12 cellular contexts compared by ENCODE assay signal in genomic region chr17:45090711-45091110, GRCh38. TPM values are rescaled to one million over a fixed set of nuclear protein-coding genes. Genes with fewer than 3 reads are reported as not detected.
A peak's percentile ranks its signal among the peaks of the same experiment; 100 is the strongest.
DNase-seq lines count a peak whose midpoint lies in the region; ATAC-seq, FAIRE-seq and TF ChIP-seq lines count a peak whose summit lies in the region.
"Had no signal": no experiment of that assay in that cellular context is flagged by ENCODE, and none has a peak within 500 bp of the region (broad histone marks: within the 10 kb centered on the region; RNA-seq: fewer than 3 reads in every experiment).

No MANE protein-coding gene starts in this region.

- no peak overlapping the region for H2BK15ac ChIP-seq in H1 (ENCODE audit: low read length)

- H3K56ac ChIP-seq in H1 (replicated peaks; ENCODE audit: insufficient read length, low read depth, low read length): no peak overlapping the region

- TF ChIP-seq RAD21 in A549 (conservative IDR thresholded peaks at IDR 0.05 in 1 of 2, IDR thresholded peaks at IDR 0.05 in 1 of 2) (no peak), H1 (IDR thresholded peaks at IDR 0.05 in 1 of 2, conservative IDR thresholded peaks at IDR 0.05 in 1 of 2; ENCODE audit: low read depth in 2 of 2, low read length in 2 of 2) (no peak)

- H3K4me2 ChIP-seq in A549: peak overlapping the region; percentile 1; the same call in 1 of the 3 replicates
- H3K4me2 ChIP-seq in H1 (ENCODE audit: insufficient read depth in 1 of 2, low read depth in 2 of 2, low read length in 2 of 2): no peak overlapping the region
- H3K4me2 ChIP-seq: hepatocyte had no signal

- no peaks in the 10 kb centered on the region for H3K4me1 Mint-ChIP-seq in nephron progenitor cell
- H3K4me1 Mint-ChIP-seq: stimulated activated naive CD8-positive, alpha-beta T cell treated with anti-CD3 and anti-CD28 coated beads, Interleukin-15, amount 100 ng/mL, for 72 hours had no signal

- DNase-seq in A549 (ENCODE audit: low read depth in 1 of 2, low spot score in 1 of 2): peak in 1 of 2 experiments; percentile 42
- no peak for DNase-seq in H1 (ENCODE audit: low read depth in 1 of 2, low spot score in 2 of 2)
- no peak for DNase-seq in nephron progenitor cell
- no peak for DNase-seq in GF-D8 (lab: John Stamatoyannopoulos, UW)
- no peak for DNase-seq in 8988T
- no peak for DNase-seq in OCI-M1 (lab: John Stamatoyannopoulos, UW)
- DNase-seq in A172 (ENCODE audit: low spot score): no peak
- DNase-seq: central memory CD4-positive, alpha-beta T cell; SJCRH30; stimulated activated naive CD8-positive, alpha-beta T cell treated with anti-CD3 and anti-CD28 coated beads, Interleukin-15, amount 100 ng/mL, for 72 hours had no signal

- no peak overlapping the region for H3K4ac ChIP-seq in H1 (replicated peaks; ENCODE audit: insufficient read length, low read depth, low read length)

- no peak for TF ChIP-seq CTCF in A549 (IDR thresholded peaks at IDR 0.05)
- TF ChIP-seq CTCF in H1 (IDR thresholded peaks at IDR 0.05; ENCODE audit: control extremely low read depth in 1 of 3, insufficient read depth in 1 of 3, low read depth in 1 of 3, low read length in 3 of 3): no peak
- no peak for TF ChIP-seq CTCF in nephron progenitor cell (IDR thresholded peaks at IDR 0.05)

- no peak overlapping the region for H2AFZ ChIP-seq in H1 (ENCODE audit: low read length)
- H2AFZ ChIP-seq: hepatocyte had no signal

- TF ChIP-seq POLR2A in A549 (IDR thresholded peaks at IDR 0.05; ENCODE audit: low read length) (no peak), H1 (IDR thresholded peaks at IDR 0.05; ENCODE audit: control extremely low read depth in 1 of 2, low read depth in 2 of 2, low read length in 2 of 2) (no peak)

- H3K14ac ChIP-seq in H1 (ENCODE audit: insufficient read length): no peak overlapping the region

- H4K20me1 ChIP-seq in H1 (replicated peaks in 1 of 2; ENCODE audit: control insufficient read depth in 1 of 2, insufficient read depth in 2 of 2, low read length in 2 of 2): peaks cover 0 to 15% of the 10 kb centered on the region in 2 experiments

- H3K36me3 ChIP-seq in HUES6 (ENCODE audit: control insufficient read depth, insufficient read depth, low read length): peaks cover 89% of the 10 kb centered on the region
- H3K36me3 ChIP-seq in H1 (ENCODE audit: control insufficient read depth in 2 of 4, insufficient read depth in 4 of 4, low read length in 3 of 4): peaks cover 21 to 66% (median 53%) of the 10 kb centered on the region in 4 experiments

- H2BK120ac ChIP-seq in H1 (replicated peaks; ENCODE audit: low read depth, low read length): no peak overlapping the region

- no peaks in the 10 kb centered on the region for H3K9me3 Mint-ChIP-seq in nephron progenitor cell
- H3K9me3 Mint-ChIP-seq: stimulated activated naive CD8-positive, alpha-beta T cell treated with anti-CD3 and anti-CD28 coated beads, Interleukin-15, amount 100 ng/mL, for 72 hours had no signal

- H3K27me3 ChIP-seq in HUES6 (ENCODE audit: control insufficient read depth, insufficient read depth, low read length) (no peaks in the 10 kb centered on the region), H1 (replicated peaks in 1 of 4; ENCODE audit: control insufficient read depth in 3 of 4, extremely low read depth in 1 of 4, insufficient read depth in 3 of 4, low read length in 3 of 4) (no peaks in the 10 kb centered on the region)
- H3K27me3 ChIP-seq: hepatocyte, SJCRH30 had no signal

- H3K18ac ChIP-seq in H1 (ENCODE audit: extremely low read depth, low read length): no peak overlapping the region

- no peak overlapping the region for H2BK5ac ChIP-seq in H1 (ENCODE audit: low read depth, low read length)

- peak overlapping the region; percentile 70 for H3K27ac Mint-ChIP-seq in nephron progenitor cell

- H2AK5ac ChIP-seq in H1 (ENCODE audit: low read depth, low read length): no peak overlapping the region

- H3K27ac ChIP-seq in A549: peak overlapping the region; percentile 22 to 91; a peak in 5 of 6 replicates
- no peak overlapping the region for H3K27ac ChIP-seq in HUES6 (ENCODE audit: low read depth, low read length)
- no peak overlapping the region for H3K27ac ChIP-seq in H1 (ENCODE audit: low read depth, low read length)
- H3K27ac ChIP-seq: SJCRH30 had no signal

- H3K23ac ChIP-seq in H1 (ENCODE audit: insufficient read length): no peak overlapping the region

- H3K4me3 Mint-ChIP-seq in nephron progenitor cell: no peak overlapping the region
- H3K4me3 Mint-ChIP-seq: stimulated activated naive CD8-positive, alpha-beta T cell treated with anti-CD3 and anti-CD28 coated beads, Interleukin-15, amount 100 ng/mL, for 72 hours had no signal

- peaks cover 69% of the 10 kb centered on the region for H3K36me3 Mint-ChIP-seq in nephron progenitor cell (ENCODE audit: low read depth)

- no peaks in the 10 kb centered on the region for H3K9me3 ChIP-seq in A549
- no peaks in the 10 kb centered on the region for H3K9me3 ChIP-seq in HUES6 (ENCODE audit: control insufficient read depth, insufficient read depth, low read depth, low read length)
- no peaks in the 10 kb centered on the region for H3K9me3 ChIP-seq in H1 (ENCODE audit: insufficient read depth in 2 of 2, low read depth in 1 of 2, low read length in 1 of 2)
- H3K9me3 ChIP-seq: SJCRH30 had no signal

- H3K79me2 ChIP-seq in H1 (ENCODE audit: control insufficient read depth in 1 of 2, insufficient read depth in 2 of 2, low read length in 2 of 2): no peaks in the 10 kb centered on the region

- H3K23me2 ChIP-seq in H1 (ENCODE audit: low read depth, low read length): no peaks in the 10 kb centered on the region; the same call in 1 of the 2 replicates

- H3K9ac ChIP-seq in HUES6 (ENCODE audit: low read length): peak overlapping the region; percentile 21
- H3K9ac ChIP-seq in H1 (replicated peaks in 1 of 4; ENCODE audit: extremely low read depth in 1 of 4, low read depth in 3 of 4, low read length in 3 of 4): no peak overlapping the region

- 31% methylated on average over 3 of the region's 3 CpGs for WGBS in A549 (ENCODE audit: missing lambda C conversion rate)
- WGBS in H1 (ENCODE audit: extremely low coverage in 1 of 2, insufficient coverage in 1 of 2, insufficient read length in 1 of 2, insufficient replicate concordance in 2 of 2, low coverage in 1 of 2, low lambda C conversion rate in 2 of 2, missing lambda C conversion rate in 1 of 2), 2 experiments: 74% methylated on average over 3 of the region's 3 CpGs; no CpG with 5 or more reads in 1 of the 2 experiments

- peaks cover 2% of the 10 kb centered on the region for H3K27me3 Mint-ChIP-seq in nephron progenitor cell (ENCODE audit: low read depth, poor library complexity)
- H3K27me3 Mint-ChIP-seq: stimulated activated naive CD8-positive, alpha-beta T cell treated with anti-CD3 and anti-CD28 coated beads, Interleukin-15, amount 100 ng/mL, for 72 hours had no signal

- H3K4me1 ChIP-seq in A549 (peaks cover 45% of the 10 kb centered on the region), HUES6 (ENCODE audit: control insufficient read depth, insufficient read depth, low read length) (peaks cover 14% of the 10 kb centered on the region), H1 (replicated peaks in 1 of 4; ENCODE audit: control insufficient read depth in 3 of 4, insufficient read depth in 4 of 4, low read length in 3 of 4) (peaks cover 0 to 7% (median 0%) of the 10 kb centered on the region in 4 experiments; a peak in 3 of 7 replicates)

- no peak overlapping the region for H2BK20ac ChIP-seq in H1 (ENCODE audit: low read length)

- ATAC-seq in A549: no peak; a peak in 1 of 6 replicates
- ATAC-seq: stimulated activated naive CD8-positive, alpha-beta T cell treated with anti-CD3 and anti-CD28 coated beads, Interleukin-15, amount 100 ng/mL, for 72 hours had no signal

- H2BK12ac ChIP-seq in H1 (ENCODE audit: low read depth, low read length): no peak overlapping the region; the same call in 1 of the 2 replicates

- H4K8ac ChIP-seq in H1 (ENCODE audit: extremely low read depth, insufficient read depth, low read length): no peak overlapping the region

- TF ChIP-seq EP300 in A549 (IDR thresholded peaks at IDR 0.05): no peak
- no peak for TF ChIP-seq EP300 in H1 (IDR thresholded peaks at IDR 0.05; ENCODE audit: borderline replicate concordance in 1 of 2, low read depth in 2 of 2, low read length in 2 of 2)

- H3K4me3 ChIP-seq in A549: no peak overlapping the region
- no peak overlapping the region for H3K4me3 ChIP-seq in HUES6 (ENCODE audit: low read depth, low read length)
- H3K4me3 ChIP-seq in H1 (ENCODE audit: extremely low read depth in 1 of 4, insufficient read depth in 2 of 4, low read depth in 3 of 4, low read length in 4 of 4): no peak overlapping the region
- H3K4me3 ChIP-seq: hepatocyte, SJCRH30 had no signal

- no peak for FAIRE-seq in A549 (lab: Jason Lieb, UNC)
- no peak for FAIRE-seq in H1 (lab: Jason Lieb, UNC)

- POLR2A ChIA-PET in A549 (lab: Yijun Ruan, JAX): interaction anchor here (0.5 to 1.4 kb wide), 5 partner anchors 29 to 191 kb away, joined by 3 to 4 read pairs (median 3); partner anchors contain the start of gene HEXIM1
- POLR2A ChIA-PET in H1 (lab: Charles Lee; ENCODE audit: partially characterized antibody): interaction anchor here (0.8 to 2.0 kb wide), 6 partner anchors 9 to 58 kb away, joined by 3 to 8 read pairs (median 4); partner anchors contain the start of gene HEXIM1

- no peak overlapping the region for H4K5ac ChIP-seq in H1 (ENCODE audit: insufficient read length, low read depth, low read length)

- H3K79me1 ChIP-seq in H1 (ENCODE audit: low read depth, low read length): no peaks in the 10 kb centered on the region; the same call in 1 of the 2 replicates

- CTCF ChIA-PET in A549 (lab: Yijun Ruan, JAX): interaction anchor here (0.8 to 30.6 kb wide), 6 partner anchors 7 to 171 kb away, joined by 5 to 742 read pairs (median 6); partner anchors contain the start of genes ACBD4 and PLCD3
- CTCF ChIA-PET in H1 (lab: Charles Lee; ENCODE audit: partially characterized antibody): interaction anchor here (0.8 to 1.4 kb wide), 4 partner anchors 14 to 170 kb away, joined by 3 to 5 read pairs (median 4); no protein-coding TSS in a partner anchor

- no peak overlapping the region for H4K91ac ChIP-seq in H1 (replicated peaks; ENCODE audit: insufficient read length, low read length)

RNA-seq across cellular contexts. Expression of gene NMT1, which starts 29.6 kb away (rescaled TPM):
- polyA plus RNA-seq in A549 (2011; rRNA removed) (82.9 and 95.8 TPM in 2 replicates), A549 (2017; fragmentation: RNase III; extraction: RNeasy Plus Mini Kit Qiagen cat#74134 plus additional on column Dnase treatment) (270 to 323 TPM (median 299 TPM) in 3 replicates), H1 (2011; rRNA removed) (35.5 and 42.9 TPM in 2 replicates)
- 36.4 and 45.1 TPM in 2 replicates for polyA plus RNA-seq in A549 (2012; cell fraction: cytosol; rRNA removed)
- polyA plus RNA-seq in A549 (2012; cell fraction: nucleus; rRNA removed): 41.7 and 57.7 TPM in 2 replicates
- 74.5 and 81.8 TPM in 2 replicates for polyA minus RNA-seq in A549 (2011; rRNA and poly(A)+ RNA removed)
- 149 and 152 TPM in 2 replicates for total RNA-seq in H1 (2021; fragmentation: NEBNext Ultra II Directional; extraction: Animal tissue kit (Norgen Biotek cat#: 25700))
- 40.4 TPM for polyA plus RNA-seq in H1 (2011; cell fraction: cytosol; rRNA removed)
- 57.8 TPM for polyA plus RNA-seq in H1 (2011; cell fraction: nucleus; rRNA removed)
- 85.4 to 115 TPM (median 89.7 TPM) in 4 replicates for polyA plus RNA-seq in H1 (2012, experiment 1 of 2)
- 47.2 TPM for polyA plus RNA-seq in H1 (2012, experiment 2 of 2)
- 116 TPM for polyA plus RNA-seq in H1 (2013, experiment 1 of 2)
- polyA plus RNA-seq in H1 (2013, experiment 2 of 2): 99.8 TPM
- polyA minus RNA-seq in H1 (2011; rRNA and poly(A)+ RNA removed): 59.6 and 71.5 TPM in 2 replicates
- 418 TPM for polyA minus RNA-seq in H1 (2011; cell fraction: cytosol; rRNA and poly(A)+ RNA removed)
- polyA minus RNA-seq in H1 (2011; cell fraction: nucleus; rRNA and poly(A)+ RNA removed): 41.7 TPM
- total RNA-seq in A172 (2014; rRNA removed; shearing (Covaris generic)): 151 and 733 TPM in 2 replicates

RNA-seq across cellular contexts. Expression of gene DCAKD, which starts 39.3 kb away (rescaled TPM):
- polyA plus RNA-seq in A549 (2011; rRNA removed): 21.4 and 26.2 TPM in 2 replicates
- polyA plus RNA-seq in A549 (2012; cell fraction: cytosol; rRNA removed): 27.3 and 36.1 TPM in 2 replicates
- polyA plus RNA-seq in A549 (2012; cell fraction: nucleus; rRNA removed): 50.5 and 50.8 TPM in 2 replicates
- 17.4 to 18.7 TPM (median 18.2 TPM) in 3 replicates for polyA plus RNA-seq in A549 (2017; fragmentation: RNase III; extraction: RNeasy Plus Mini Kit Qiagen cat#74134 plus additional on column Dnase treatment)
- polyA minus RNA-seq in A549 (2011; rRNA and poly(A)+ RNA removed): 68.2 and 69.2 TPM in 2 replicates
- 33.7 and 35.6 TPM in 2 replicates for total RNA-seq in H1 (2021; fragmentation: NEBNext Ultra II Directional; extraction: Animal tissue kit (Norgen Biotek cat#: 25700))
- polyA plus RNA-seq in H1 (2011; rRNA removed): 52.9 and 61.8 TPM in 2 replicates
- polyA plus RNA-seq in H1 (2011; cell fraction: cytosol; rRNA removed): 38.7 TPM
- polyA plus RNA-seq in H1 (2011; cell fraction: nucleus; rRNA removed): 50.3 TPM
- polyA plus RNA-seq in H1 (2012, experiment 1 of 2): 35.6 to 46.5 TPM (median 40.8 TPM) in 4 replicates
- 33.9 TPM for polyA plus RNA-seq in H1 (2012, experiment 2 of 2)
- polyA plus RNA-seq in H1 (2013, experiment 1 of 2): 25.6 TPM
- polyA plus RNA-seq in H1 (2013, experiment 2 of 2): 23.7 TPM
- polyA minus RNA-seq in H1 (2011; rRNA and poly(A)+ RNA removed): 38.0 and 42.8 TPM in 2 replicates
- polyA minus RNA-seq in H1 (2011; cell fraction: cytosol; rRNA and poly(A)+ RNA removed): 40.1 TPM
- polyA minus RNA-seq in H1 (2011; cell fraction: nucleus; rRNA and poly(A)+ RNA removed): 25.0 TPM
- total RNA-seq in A172 (2014; rRNA removed; shearing (Covaris generic)): 33.0 and 34.8 TPM in 2 replicates

RNA-seq across cellular contexts. Expression of gene PLCD3, which starts 41.6 kb away (rescaled TPM):
- 55.5 and 56.6 TPM in 2 replicates for polyA plus RNA-seq in A549 (2011; rRNA removed)
- polyA plus RNA-seq in A549 (2012; cell fraction: cytosol; rRNA removed): 98.3 and 162 TPM in 2 replicates
- 215 and 231 TPM in 2 replicates for polyA plus RNA-seq in A549 (2012; cell fraction: nucleus; rRNA removed)
- 104 to 107 TPM (median 105 TPM) in 3 replicates for polyA plus RNA-seq in A549 (2017; fragmentation: RNase III; extraction: RNeasy Plus Mini Kit Qiagen cat#74134 plus additional on column Dnase treatment)
- polyA minus RNA-seq in A549 (2011; rRNA and poly(A)+ RNA removed): 138 and 167 TPM in 2 replicates
- 42.7 and 48.1 TPM in 2 replicates for total RNA-seq in H1 (2021; fragmentation: NEBNext Ultra II Directional; extraction: Animal tissue kit (Norgen Biotek cat#: 25700))
- 26.5 and 32.3 TPM in 2 replicates for polyA plus RNA-seq in H1 (2011; rRNA removed)
- polyA plus RNA-seq in H1 (2011; cell fraction: cytosol; rRNA removed): 24.7 TPM
- polyA plus RNA-seq in H1 (2011; cell fraction: nucleus; rRNA removed): 28.3 TPM
- polyA plus RNA-seq in H1 (2012, experiment 1 of 2): 21.6 to 33.0 TPM (median 28.2 TPM) in 4 replicates
- 27.8 TPM for polyA plus RNA-seq in H1 (2012, experiment 2 of 2)
- polyA plus RNA-seq in H1 (2013, experiment 1 of 2): 20.4 TPM
- polyA plus RNA-seq in H1 (2013, experiment 2 of 2): 20.7 TPM
- 16.3 and 24.8 TPM in 2 replicates for polyA minus RNA-seq in H1 (2011; rRNA and poly(A)+ RNA removed)
- 18.3 TPM for polyA minus RNA-seq in H1 (2011; cell fraction: cytosol; rRNA and poly(A)+ RNA removed)
- polyA minus RNA-seq in H1 (2011; cell fraction: nucleus; rRNA and poly(A)+ RNA removed): 25.1 TPM
- total RNA-seq in A172 (2014; rRNA removed; shearing (Covaris generic)): 168 and 189 TPM in 2 replicates

RNA-seq across cellular contexts. Expression of gene ACBD4, which starts 44.8 kb away (rescaled TPM):
- 11.2 and 11.4 TPM in 2 replicates for polyA plus RNA-seq in A549 (2011; rRNA removed)
- polyA plus RNA-seq in A549 (2012; cell fraction: cytosol; rRNA removed): 9.6 and 13.5 TPM in 2 replicates
- polyA plus RNA-seq in A549 (2012; cell fraction: nucleus; rRNA removed): 34.8 and 36.5 TPM in 2 replicates
- polyA plus RNA-seq in A549 (2017; fragmentation: RNase III; extraction: RNeasy Plus Mini Kit Qiagen cat#74134 plus additional on column Dnase treatment): 13.0 to 14.8 TPM (median 13.7 TPM) in 3 replicates
- 10.6 and 12.4 TPM in 2 replicates for polyA minus RNA-seq in A549 (2011; rRNA and poly(A)+ RNA removed)
- 9.3 and 10.7 TPM in 2 replicates for total RNA-seq in H1 (2021; fragmentation: NEBNext Ultra II Directional; extraction: Animal tissue kit (Norgen Biotek cat#: 25700))
- polyA plus RNA-seq in H1 (2011; rRNA removed): 7.3 and 14.2 TPM in 2 replicates
- 15.5 TPM for polyA plus RNA-seq in H1 (2011; cell fraction: cytosol; rRNA removed)
- polyA plus RNA-seq in H1 (2011; cell fraction: nucleus; rRNA removed): 47.3 TPM
- polyA plus RNA-seq in H1 (2012, experiment 1 of 2): 10.5 to 14.1 TPM (median 12.7 TPM) in 4 replicates
- polyA plus RNA-seq in H1 (2012, experiment 2 of 2): 9.2 TPM
- 9.3 TPM for polyA plus RNA-seq in H1 (2013, experiment 1 of 2)
- 7.3 TPM for polyA plus RNA-seq in H1 (2013, experiment 2 of 2)
- polyA minus RNA-seq in H1 (2011; rRNA and poly(A)+ RNA removed): 7.1 and 7.7 TPM in 2 replicates
- 8.5 TPM for polyA minus RNA-seq in H1 (2011; cell fraction: cytosol; rRNA and poly(A)+ RNA removed)
- 18.7 TPM for polyA minus RNA-seq in H1 (2011; cell fraction: nucleus; rRNA and poly(A)+ RNA removed)
- total RNA-seq in A172 (2014; rRNA removed; shearing (Covaris generic)): 4.7 and 10.3 TPM in 2 replicates

RNA-seq across cellular contexts. Expression of gene HEXIM1, which starts 57.6 kb away (rescaled TPM):
- polyA plus RNA-seq in A549 (2011; rRNA removed) (39.3 and 54.0 TPM in 2 replicates), A549 (2017; fragmentation: RNase III; extraction: RNeasy Plus Mini Kit Qiagen cat#74134 plus additional on column Dnase treatment) (118 to 143 TPM (median 131 TPM) in 3 replicates), H1 (2011; rRNA removed) (9.1 and 11.1 TPM in 2 replicates)
- 64.8 and 66.9 TPM in 2 replicates for polyA plus RNA-seq in A549 (2012; cell fraction: cytosol; rRNA removed)
- polyA plus RNA-seq in A549 (2012; cell fraction: nucleus; rRNA removed): 44.8 and 55.9 TPM in 2 replicates
- 17.3 and 25.6 TPM in 2 replicates for polyA minus RNA-seq in A549 (2011; rRNA and poly(A)+ RNA removed)
- total RNA-seq in H1 (2021; fragmentation: NEBNext Ultra II Directional; extraction: Animal tissue kit (Norgen Biotek cat#: 25700)): 36.9 and 38.3 TPM in 2 replicates
- polyA plus RNA-seq in H1 (2011; cell fraction: cytosol; rRNA removed): 14.0 TPM
- polyA plus RNA-seq in H1 (2011; cell fraction: nucleus; rRNA removed): 10.2 TPM
- polyA plus RNA-seq in H1 (2012, experiment 1 of 2): 16.8 to 21.8 TPM (median 20.6 TPM) in 4 replicates
- polyA plus RNA-seq in H1 (2012, experiment 2 of 2): 7.1 TPM
- 18.9 TPM for polyA plus RNA-seq in H1 (2013, experiment 1 of 2)
- polyA plus RNA-seq in H1 (2013, experiment 2 of 2): 18.6 TPM
- polyA minus RNA-seq in H1 (2011; rRNA and poly(A)+ RNA removed): 2.5 and 3.5 TPM in 2 replicates
- polyA minus RNA-seq in H1 (2011; cell fraction: cytosol; rRNA and poly(A)+ RNA removed): 6.5 TPM
- 7.7 TPM for polyA minus RNA-seq in H1 (2011; cell fraction: nucleus; rRNA and poly(A)+ RNA removed)
- total RNA-seq in A172 (2014; rRNA removed; shearing (Covaris generic)): 8.4 and 8.6 TPM in 2 replicates

Comparison
In these comparisons a context has a peak if more than half of its experiments do, and no peak if none do; other contexts are left out.
1. H3K27ac ChIP-seq: peak in A549 (2 of 2); none in HUES6 (single experiment) and H1 (single experiment).
2. Of the 18 proteins assayed by ChIP-seq in both H1 and A549: peak only in H1: none; only in A549: MAX; in both: none; in neither: 17.